In genomic region chr1:1068077-1068373, GRCh38 we compare ENCODE assay signal across 2 cellular contexts.
TF ChIP-seq lines count a peak whose summit lies in the region.

No MANE protein-coding gene starts in this region.

TF ChIP-seq in HEK293, 187 proteins besides CTCF, POLR2A, EP300 and RAD21:
- TF ChIP-seq GLIS2 (tag by site-specific recombination; IDR thresholded peaks at IDR 0.05) (peak; percentile 56; the same call in 1 of the 2 replicates), EGR2 (tag by site-specific recombination; IDR thresholded peaks at IDR 0.05; ENCODE audit: low read depth) (0 out of 2 replicates have a peak, but pooled peaks have one; percentile 9), KLF9 (tag by site-specific recombination; IDR thresholded peaks at IDR 0.05; ENCODE audit: low read depth) (no peak), ZFHX2 (tag by site-specific recombination; conservative IDR thresholded peaks at IDR 0.05) (peak; percentile 19; the same call in 1 of the 2 replicates)
TF ChIP-seq in HEK293: peak in this region for 3.

TF ChIP-seq in GM12878, 131 proteins besides CTCF, POLR2A, EP300 and RAD21:
- no peak for TF ChIP-seq CBFB (IDR thresholded peaks at IDR 0.05; ENCODE audit: low read depth)
- no peak for TF ChIP-seq SREBF1 (IDR thresholded peaks at IDR 0.05; ENCODE audit: low read length)
- no peak for TF ChIP-seq ZNF274 (IDR thresholded peaks at IDR 0.05; ENCODE audit: insufficient read depth, insufficient read length)
- TF ChIP-seq TCF3 (IDR thresholded peaks at IDR 0.05; ENCODE audit: borderline replicate concordance, insufficient read depth, low read depth, low read length) = no peak
